In the genomic region with DNA sequence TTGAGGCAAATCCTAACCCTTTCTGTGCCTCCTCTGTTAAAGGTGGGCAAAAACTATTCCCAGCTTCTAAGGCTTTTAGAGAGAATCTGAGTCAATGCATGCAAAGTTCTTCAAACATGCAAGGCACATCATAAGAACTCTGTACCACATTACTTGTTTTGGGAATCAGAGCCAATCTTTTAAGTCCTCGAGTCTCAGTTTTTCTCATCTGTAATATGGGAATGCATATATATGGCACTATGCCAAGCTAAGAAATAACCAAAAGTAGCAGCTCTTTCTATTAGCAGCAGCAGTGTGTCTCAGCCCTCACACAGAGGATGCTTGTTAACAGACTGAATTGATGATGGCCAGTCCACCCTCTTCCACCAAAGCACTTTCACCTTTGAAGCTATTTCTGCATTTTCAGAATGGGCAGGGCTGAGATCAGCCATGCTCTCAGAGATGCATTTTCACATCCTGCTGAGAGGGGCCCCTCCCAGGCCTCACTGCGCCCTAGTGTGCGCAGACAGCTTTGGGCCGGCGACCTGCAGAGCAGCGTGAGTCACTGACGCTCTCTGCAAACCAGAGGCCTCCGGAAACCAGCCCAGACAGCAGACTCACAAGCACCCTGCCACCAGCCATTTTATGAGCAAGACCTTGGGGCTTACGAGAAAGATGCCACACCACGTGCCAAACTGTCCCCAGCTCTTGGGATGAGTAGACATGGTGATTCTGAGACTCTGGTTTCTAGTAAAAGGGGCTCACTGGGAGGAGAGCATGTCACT, we compare ENCODE assay signal across 8 cellular contexts.
DNase-seq lines count a peak whose midpoint lies in the region; ATAC-seq, FAIRE-seq and TF ChIP-seq lines count a peak whose summit lies in the region.

No MANE protein-coding gene starts in this region.

- DNase-seq in RPMI8226 (peak; percentile 8), nephron progenitor cell (no peak), D721Med (ENCODE audit: insufficient read length, low spot score) (no peak), hepatic stellate cell (ENCODE audit: low spot score) (no peak)
- peak; percentile 71 to 88 for DNase-seq in activated naive CD4-positive, alpha-beta T cell treated with anti-CD3 and anti-CD28 coated beads, Interleukin-2, amount 50 U/mL, for 72 hours (ENCODE audit: low spot score in 2 of 2)
- peak; percentile 78 to 90 (median 86) for DNase-seq in stimulated activated CD4-positive, alpha-beta T cell treated with anti-CD3 and anti-CD28 coated beads, Interleukin-12 subunit alpha, Interleukin-12 subunit beta, amount 100 ng/mL, for 48 hours (ENCODE audit: low read depth in 2 of 3, low spot score in 1 of 3)

- H3K27me3 Mint-ChIP-seq in nephron progenitor cell (ENCODE audit: low read depth, poor library complexity) = peaks cover 9% of the 10 kb centered on the region

- peaks cover 9% of the 10 kb centered on the region for H3K4me1 Mint-ChIP-seq in nephron progenitor cell

- peak; percentile 81 for ATAC-seq in GM18511 (IDR thresholded peaks at IDR 0.05; ENCODE audit: unreplicated experiment)
- peak; percentile 76 for ATAC-seq in HG02840 (IDR thresholded peaks at IDR 0.05; ENCODE audit: low FRiP score, unreplicated experiment)
- ATAC-seq in activated naive CD4-positive, alpha-beta T cell treated with anti-CD3 and anti-CD28 coated beads, Interleukin-2, amount 50 U/mL, for 72 hours = peak; percentile 74 to 80

- no peak for FAIRE-seq in D721Med (lab: Jason Lieb, UNC)

- TF ChIP-seq CTCF in nephron progenitor cell (IDR thresholded peaks at IDR 0.05) = no peak
- TF ChIP-seq CTCF in D721Med (IDR thresholded peaks at IDR 0.05; ENCODE audit: insufficient read depth, missing control alignments) = no peak

- H3K36me3 Mint-ChIP-seq in activated naive CD4-positive, alpha-beta T cell treated with anti-CD3 and anti-CD28 coated beads, Interleukin-2, amount 50 U/mL, for 72 hours = peaks cover 53 to 83% of the 10 kb centered on the region in 2 donors
- H3K36me3 Mint-ChIP-seq in nephron progenitor cell (ENCODE audit: low read depth) = no peaks in the 10 kb centered on the region

- no peak overlapping the region for H3K4me3 Mint-ChIP-seq in nephron progenitor cell

- H3K27ac Mint-ChIP-seq in activated naive CD4-positive, alpha-beta T cell treated with anti-CD3 and anti-CD28 coated beads, Interleukin-2, amount 50 U/mL, for 72 hours = peak overlapping the region; percentile 95 to 99
- H3K27ac Mint-ChIP-seq in nephron progenitor cell = no peak overlapping the region

- peaks cover 0 to 6% of the 10 kb centered on the region in 2 donors for H3K9me3 Mint-ChIP-seq in activated naive CD4-positive, alpha-beta T cell treated with anti-CD3 and anti-CD28 coated beads, Interleukin-2, amount 50 U/mL, for 72 hours
- no peaks in the 10 kb centered on the region for H3K9me3 Mint-ChIP-seq in nephron progenitor cell

Comparison
In these comparisons a context has a peak if more than half of its experiments do, and no peak if none do; other contexts are left out.
1. DNase-seq: peak in RPMI8226 (single experiment), activated naive CD4-positive, alpha-beta T cell treated with anti-CD3 and anti-CD28 coated beads, Interleukin-2, amount 50 U/mL, for 72 hours (2 of 2) and stimulated activated CD4-positive, alpha-beta T cell treated with anti-CD3 and anti-CD28 coated beads, Interleukin-12 subunit alpha, Interleukin-12 subunit beta, amount 100 ng/mL, for 48 hours (3 of 3); none in nephron progenitor cell (single experiment), D721Med (single experiment) and hepatic stellate cell (single experiment).
2. Peak in every context shown above with its lines, with median percentiles within 50 percentile points of each other: ATAC-seq.